2 cellular contexts compared by ENCODE assay signal in the genomic region with DNA sequence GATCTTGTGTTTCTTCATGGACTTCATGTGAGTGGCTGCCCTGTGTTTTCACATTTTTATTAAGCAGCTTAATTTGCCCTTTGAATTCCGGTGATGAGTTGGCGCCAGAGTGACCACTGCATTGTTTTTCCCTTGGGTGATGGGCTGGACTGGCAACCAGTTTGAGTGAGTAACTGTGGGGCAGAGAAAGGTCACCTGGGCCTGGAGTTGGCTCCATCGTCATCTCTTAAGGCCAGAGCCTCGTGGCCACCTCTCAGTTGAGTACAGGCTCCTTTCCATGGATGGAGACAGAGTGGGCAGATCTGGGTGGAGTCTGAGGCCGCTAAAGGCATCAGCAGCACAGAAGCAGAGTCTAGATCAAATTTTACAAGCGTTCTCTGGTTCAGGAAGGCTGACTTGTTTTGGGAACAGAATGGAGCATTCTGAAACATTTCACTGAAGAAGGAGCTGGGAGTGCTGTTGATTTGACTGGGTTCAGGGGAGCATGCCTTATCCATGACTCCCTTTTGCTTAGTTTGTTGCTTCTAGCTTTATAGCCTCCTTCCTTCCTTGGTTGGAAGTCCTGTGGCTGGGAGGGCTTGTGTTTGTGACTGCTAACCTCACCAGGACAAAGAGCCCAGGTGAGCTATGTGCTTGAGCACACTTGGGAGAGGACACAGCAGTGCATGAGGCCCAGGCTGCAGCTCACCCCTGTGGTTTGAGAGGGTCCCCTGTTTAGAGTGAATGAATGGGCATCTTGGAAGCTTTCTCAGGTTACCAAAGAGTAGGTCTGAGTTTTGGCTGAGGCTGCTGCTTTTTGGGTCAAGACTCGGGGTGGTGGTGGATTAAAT.
TF ChIP-seq lines count a peak whose summit lies in the region.

No MANE protein-coding gene starts in this region.

TF ChIP-seq in GM23338, 12 proteins besides CTCF, POLR2A, EP300 and RAD21 (continued from another document):
- TF ChIP-seq, protein P1, sequence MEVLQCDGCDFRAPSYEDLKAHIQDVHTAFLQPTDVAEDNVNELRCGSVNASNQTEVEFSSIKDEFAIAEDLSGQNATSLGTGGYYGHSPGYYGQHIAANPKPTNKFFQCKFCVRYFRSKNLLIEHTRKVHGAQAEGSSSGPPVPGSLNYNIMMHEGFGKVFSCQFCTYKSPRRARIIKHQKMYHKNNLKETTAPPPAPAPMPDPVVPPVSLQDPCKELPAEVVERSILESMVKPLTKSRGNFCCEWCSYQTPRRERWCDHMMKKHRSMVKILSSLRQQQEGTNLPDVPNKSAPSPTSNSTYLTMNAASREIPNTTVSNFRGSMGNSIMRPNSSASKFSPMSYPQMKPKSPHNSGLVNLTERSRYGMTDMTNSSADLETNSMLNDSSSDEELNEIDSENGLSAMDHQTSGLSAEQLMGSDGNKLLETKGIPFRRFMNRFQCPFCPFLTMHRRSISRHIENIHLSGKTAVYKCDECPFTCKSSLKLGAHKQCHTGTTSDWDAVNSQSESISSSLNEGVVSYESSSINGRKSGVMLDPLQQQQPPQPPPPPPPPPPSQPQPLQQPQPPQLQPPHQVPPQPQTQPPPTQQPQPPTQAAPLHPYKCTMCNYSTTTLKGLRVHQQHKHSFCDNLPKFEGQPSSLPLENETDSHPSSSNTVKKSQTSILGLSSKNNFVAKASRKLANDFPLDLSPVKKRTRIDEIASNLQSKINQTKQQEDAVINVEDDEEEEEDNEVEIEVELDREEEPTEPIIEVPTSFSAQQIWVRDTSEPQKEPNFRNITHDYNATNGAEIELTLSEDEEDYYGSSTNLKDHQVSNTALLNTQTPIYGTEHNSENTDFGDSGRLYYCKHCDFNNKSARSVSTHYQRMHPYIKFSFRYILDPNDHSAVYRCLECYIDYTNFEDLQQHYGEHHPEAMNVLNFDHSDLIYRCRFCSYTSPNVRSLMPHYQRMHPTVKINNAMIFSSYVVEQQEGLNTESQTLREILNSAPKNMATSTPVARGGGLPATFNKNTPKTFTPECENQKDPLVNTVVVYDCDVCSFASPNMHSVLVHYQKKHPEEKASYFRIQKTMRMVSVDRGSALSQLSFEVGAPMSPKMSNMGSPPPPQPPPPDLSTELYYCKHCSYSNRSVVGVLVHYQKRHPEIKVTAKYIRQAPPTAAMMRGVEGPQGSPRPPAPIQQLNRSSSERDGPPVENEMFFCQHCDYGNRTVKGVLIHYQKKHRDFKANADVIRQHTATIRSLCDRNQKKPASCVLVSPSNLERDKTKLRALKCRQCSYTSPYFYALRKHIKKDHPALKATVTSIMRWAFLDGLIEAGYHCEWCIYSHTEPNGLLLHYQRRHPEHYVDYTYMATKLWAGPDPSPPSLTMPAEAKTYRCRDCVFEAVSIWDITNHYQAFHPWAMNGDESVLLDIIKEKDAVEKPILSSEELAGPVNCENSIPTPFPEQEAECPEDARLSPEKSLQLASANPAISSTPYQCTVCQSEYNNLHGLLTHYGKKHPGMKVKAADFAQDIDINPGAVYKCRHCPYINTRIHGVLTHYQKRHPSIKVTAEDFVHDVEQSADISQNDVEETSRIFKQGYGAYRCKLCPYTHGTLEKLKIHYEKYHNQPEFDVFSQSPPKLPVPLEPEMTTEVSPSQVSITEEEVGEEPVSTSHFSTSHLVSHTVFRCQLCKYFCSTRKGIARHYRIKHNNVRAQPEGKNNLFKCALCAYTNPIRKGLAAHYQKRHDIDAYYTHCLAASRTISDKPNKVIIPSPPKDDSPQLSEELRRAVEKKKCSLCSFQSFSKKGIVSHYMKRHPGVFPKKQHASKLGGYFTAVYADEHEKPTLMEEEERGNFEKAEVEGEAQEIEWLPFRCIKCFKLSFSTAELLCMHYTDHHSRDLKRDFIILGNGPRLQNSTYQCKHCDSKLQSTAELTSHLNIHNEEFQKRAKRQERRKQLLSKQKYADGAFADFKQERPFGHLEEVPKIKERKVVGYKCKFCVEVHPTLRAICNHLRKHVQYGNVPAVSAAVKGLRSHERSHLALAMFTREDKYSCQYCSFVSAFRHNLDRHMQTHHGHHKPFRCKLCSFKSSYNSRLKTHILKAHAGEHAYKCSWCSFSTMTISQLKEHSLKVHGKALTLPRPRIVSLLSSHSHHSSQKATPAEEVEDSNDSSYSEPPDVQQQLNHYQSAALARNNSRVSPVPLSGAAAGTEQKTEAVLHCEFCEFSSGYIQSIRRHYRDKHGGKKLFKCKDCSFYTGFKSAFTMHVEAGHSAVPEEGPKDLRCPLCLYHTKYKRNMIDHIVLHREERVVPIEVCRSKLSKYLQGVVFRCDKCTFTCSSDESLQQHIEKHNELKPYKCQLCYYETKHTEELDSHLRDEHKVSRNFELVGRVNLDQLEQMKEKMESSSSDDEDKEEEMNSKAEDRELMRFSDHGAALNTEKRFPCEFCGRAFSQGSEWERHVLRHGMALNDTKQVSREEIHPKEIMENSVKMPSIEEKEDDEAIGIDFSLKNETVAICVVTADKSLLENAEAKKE (CRISPR knock-in tag; IDR thresholded peaks at IDR 0.05), result no peak
- no peak for TF ChIP-seq EZH2 (IDR thresholded peaks at IDR 0.05; ENCODE audit: low read depth, unreplicated experiment)
- TF ChIP-seq STAT1 (IDR thresholded peaks at IDR 0.05; ENCODE audit: unreplicated experiment), result no peak

TF ChIP-seq in K562, 482 proteins besides CTCF, POLR2A, EP300 and RAD21 (continued from another document):
- TF ChIP-seq, protein P2, sequence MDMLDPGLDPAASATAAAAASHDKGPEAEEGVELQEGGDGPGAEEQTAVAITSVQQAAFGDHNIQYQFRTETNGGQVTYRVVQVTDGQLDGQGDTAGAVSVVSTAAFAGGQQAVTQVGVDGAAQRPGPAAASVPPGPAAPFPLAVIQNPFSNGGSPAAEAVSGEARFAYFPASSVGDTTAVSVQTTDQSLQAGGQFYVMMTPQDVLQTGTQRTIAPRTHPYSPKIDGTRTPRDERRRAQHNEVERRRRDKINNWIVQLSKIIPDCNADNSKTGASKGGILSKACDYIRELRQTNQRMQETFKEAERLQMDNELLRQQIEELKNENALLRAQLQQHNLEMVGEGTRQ (CRISPR knock-in tag; IDR thresholded peaks at IDR 0.05), result no peak
- TF ChIP-seq NFIC (IDR thresholded peaks at IDR 0.05), result no peak
